8 cellular contexts compared by ENCODE assay signal in genomic region chr3:17894434-17895060, GRCh38.
DNase-seq lines count a peak whose midpoint lies in the region; ATAC-seq lines count a peak whose summit lies in the region.

No MANE protein-coding gene starts in this region.

- H3K36me3 ChIP-seq in NT2/D1 (ENCODE audit: insufficient read depth, insufficient read length, low read length), result no peaks in the 10 kb centered on the region
- H3K36me3 ChIP-seq in adipocyte (ENCODE audit: control insufficient read depth, insufficient read depth, low read length, severe bottlenecking), result no peaks in the 10 kb centered on the region

- H3K4me3 ChIP-seq in NT2/D1 (ENCODE audit: insufficient read length, low read depth) (no peak overlapping the region), adipocyte (ENCODE audit: low read length) (no peak overlapping the region)

- peak; percentile 2 for DNase-seq in NCI-H1436 (lab: John Stamatoyannopoulos, UW)
- DNase-seq in NCI-H1436 treated with DMSO at 0.1 percent for 48 hours (lab: John Stamatoyannopoulos, UW), result no peak
- DNase-seq in NT2/D1 (ENCODE audit: low read depth, low spot score), result peak; percentile 62
- peak; percentile 44 for DNase-seq in adipocyte (ENCODE audit: low read depth)
- peak; percentile 2 for DNase-seq in midbrain (lab: John Stamatoyannopoulos, UW)
- no peak for DNase-seq in central memory CD4-positive, alpha-beta T cell
- DNase-seq in inferior parietal cortex (ENCODE audit: extremely low spot score), result no peak

- H3K4me1 ChIP-seq in NT2/D1 (ENCODE audit: insufficient read depth, insufficient read length) (peaks cover 3% of the 10 kb centered on the region), adipocyte (ENCODE audit: control insufficient read depth, insufficient read depth, low read length) (peaks cover 9% of the 10 kb centered on the region)

- H3K9me3 ChIP-seq in NT2/D1 (ENCODE audit: insufficient read depth, low read length) (peaks cover 4% of the 10 kb centered on the region; the same call in 1 of the 2 replicates), adipocyte (ENCODE audit: control insufficient read depth, low read length) (no peaks in the 10 kb centered on the region)

- H3K27me3 ChIP-seq in NT2/D1 (ENCODE audit: insufficient read depth, insufficient read length) (no peaks in the 10 kb centered on the region), adipocyte (replicated peaks; ENCODE audit: control insufficient read depth, insufficient read depth, low read length) (no peaks in the 10 kb centered on the region)

- no peak overlapping the region for H3K9ac ChIP-seq in NT2/D1 (ENCODE audit: insufficient read length, low read depth)
- no peak overlapping the region for H3K9ac ChIP-seq in adipocyte (ENCODE audit: low read length)

- ATAC-seq in HG02588 (IDR thresholded peaks at IDR 0.05; ENCODE audit: unreplicated experiment), result peak; percentile 69

Comparison
In these comparisons a context has a peak if more than half of its experiments do, and no peak if none do; other contexts are left out.
1. DNase-seq: peak in NCI-H1436 (single experiment), NT2/D1 (single experiment), adipocyte (single experiment) and midbrain (single experiment); none in NCI-H1436 treated with DMSO at 0.1 percent for 48 hours (single experiment), central memory CD4-positive, alpha-beta T cell (single experiment) and inferior parietal cortex (single experiment).